ENCODE assay signal across 1 cellular context in the genomic region with DNA sequence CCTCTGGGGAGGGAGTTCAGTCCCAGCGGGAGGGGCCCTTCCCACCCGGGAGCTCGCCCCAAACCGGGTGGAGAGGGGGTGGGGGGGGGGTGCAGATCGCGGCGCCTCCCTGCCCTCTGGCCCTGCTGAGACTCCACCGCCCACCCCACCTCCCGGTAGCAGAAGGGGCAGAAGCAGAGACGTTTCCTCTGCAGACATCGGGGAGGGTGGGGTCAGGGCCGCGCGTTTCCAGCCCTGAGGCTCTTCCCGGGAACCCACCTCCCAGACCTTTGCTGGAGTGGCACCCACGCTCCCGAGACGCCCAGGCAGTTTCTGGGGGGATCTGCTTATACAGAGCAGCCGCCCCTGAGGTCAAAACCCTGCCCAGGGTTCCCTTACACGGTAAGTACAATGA.
TF ChIP-seq lines count a peak whose summit lies in the region.

No MANE protein-coding gene starts in this region.

TF ChIP-seq in GM12878, 131 proteins besides CTCF, POLR2A, EP300 and RAD21:
- TF ChIP-seq STAT3 (IDR thresholded peaks at IDR 0.05; ENCODE audit: low read depth, low read length) (no peak), ZNF24 (IDR thresholded peaks at IDR 0.05) (no peak), IKZF1 (conservative IDR thresholded peaks at IDR 0.05) (no peak), BCL11A (IDR thresholded peaks at IDR 0.05; ENCODE audit: low read depth, low read length) (no peak), NR2F1 (conservative IDR thresholded peaks at IDR 0.05) (no peak), KDM1A (IDR thresholded peaks at IDR 0.05; ENCODE audit: borderline replicate concordance) (no peak), NR2C1 (IDR thresholded peaks at IDR 0.05) (no peak), KAT2A (conservative IDR thresholded peaks at IDR 0.05; ENCODE audit: control insufficient read depth, low read depth, low read length) (no peak), PAX8 (IDR thresholded peaks at IDR 0.05) (no peak), ESRRA (IDR thresholded peaks at IDR 0.05; ENCODE audit: low read length) (no peak), JUND (IDR thresholded peaks at IDR 0.05; ENCODE audit: low read depth, low read length) (no peak), RAD51 (IDR thresholded peaks at IDR 0.05) (no peak), CBX3 (IDR thresholded peaks at IDR 0.05; ENCODE audit: borderline replicate concordance, low read depth) (no peak), HDGF (IDR thresholded peaks at IDR 0.05) (no peak), NFYA (IDR thresholded peaks at IDR 0.05; ENCODE audit: borderline replicate concordance, low read depth, low read length) (no peak)
- TF ChIP-seq, protein P1, sequence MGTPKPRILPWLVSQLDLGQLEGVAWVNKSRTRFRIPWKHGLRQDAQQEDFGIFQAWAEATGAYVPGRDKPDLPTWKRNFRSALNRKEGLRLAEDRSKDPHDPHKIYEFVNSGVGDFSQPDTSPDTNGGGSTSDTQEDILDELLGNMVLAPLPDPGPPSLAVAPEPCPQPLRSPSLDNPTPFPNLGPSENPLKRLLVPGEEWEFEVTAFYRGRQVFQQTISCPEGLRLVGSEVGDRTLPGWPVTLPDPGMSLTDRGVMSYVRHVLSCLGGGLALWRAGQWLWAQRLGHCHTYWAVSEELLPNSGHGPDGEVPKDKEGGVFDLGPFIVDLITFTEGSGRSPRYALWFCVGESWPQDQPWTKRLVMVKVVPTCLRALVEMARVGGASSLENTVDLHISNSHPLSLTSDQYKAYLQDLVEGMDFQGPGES (IDR thresholded peaks at IDR 0.05): no peak
